Comparison of ENCODE assay signal across 8 cellular contexts in genomic region chr9:111482656-111483418, GRCh38. TPM values are rescaled to one million over a fixed set of nuclear protein-coding genes. Genes with fewer than 3 reads are reported as not detected.
DNase-seq lines count a peak whose midpoint lies in the region; ATAC-seq and TF ChIP-seq lines count a peak whose summit lies in the region.

No MANE protein-coding gene starts in this region.

- H3K9me2 ChIP-seq in PC-9 (ENCODE audit: insufficient read depth), result no peaks in the 10 kb centered on the region

- peaks cover 13% of the 10 kb centered on the region for H3K4me1 ChIP-seq in CD8-positive, alpha-beta memory T cell (ENCODE audit: insufficient read depth, low read length)
- H3K4me1 ChIP-seq in PC-9 (replicated peaks; ENCODE audit: insufficient read depth), result peaks cover 19% of the 10 kb centered on the region

- H3K4me2 ChIP-seq in PC-9, result peak overlapping the region; percentile 85

- no peaks in the 10 kb centered on the region for H3K9me3 Mint-ChIP-seq in CD8-positive, alpha-beta memory T cell
- no peaks in the 10 kb centered on the region for H3K9me3 Mint-ChIP-seq in activated T-helper 17 cell treated with anti-CD3 and anti-CD28 coated beads, Interleukin-2, amount 50 U/mL, for 72 hours
- H3K9me3 Mint-ChIP-seq in naive thymus-derived CD8-positive, alpha-beta T cell, result no peaks in the 10 kb centered on the region
- no peaks in the 10 kb centered on the region for H3K9me3 Mint-ChIP-seq in stimulated activated naive B cell treated with anti-CD40 and anti-IgM and Interleukin-4, amounts not matched to agents 10 μg/mL and 1 μg/mL and 100 μg/mL, for 72 hours

- peak overlapping the region; percentile 83 to 95 (median 88) for H3K4me3 Mint-ChIP-seq in CD8-positive, alpha-beta memory T cell
- peak overlapping the region; percentile 83 for H3K4me3 Mint-ChIP-seq in activated T-helper 17 cell treated with anti-CD3 and anti-CD28 coated beads, Interleukin-2, amount 50 U/mL, for 72 hours
- H3K4me3 Mint-ChIP-seq in naive thymus-derived CD8-positive, alpha-beta T cell, result peak overlapping the region; percentile 77 to 92 (median 86)
- H3K4me3 Mint-ChIP-seq in stimulated activated naive B cell treated with anti-CD40 and anti-IgM and Interleukin-4, amounts not matched to agents 10 μg/mL and 1 μg/mL and 100 μg/mL, for 72 hours, result peak overlapping the region; percentile 85 to 95

- peaks cover 39% of the 10 kb centered on the region for H3F3A ChIP-seq in PC-9 (ENCODE audit: insufficient read depth, low read depth)

- no peaks in the 10 kb centered on the region for H3K36me3 ChIP-seq in CD8-positive, alpha-beta memory T cell (ENCODE audit: insufficient read depth, low read length)
- H3K36me3 ChIP-seq in PC-9 (ENCODE audit: low read depth), result no peaks in the 10 kb centered on the region

- H3K27ac ChIP-seq in CD8-positive, alpha-beta memory T cell (ENCODE audit: low read depth, low read length), result peak overlapping the region; percentile 86
- peak overlapping the region; percentile 94 for H3K27ac ChIP-seq in PC-9

- DNase-seq in CD8-positive, alpha-beta memory T cell, result peak; percentile 44 to 74 (median 52)
- peak; percentile 63 to 84 for DNase-seq in PC-9
- peak; percentile 81 for DNase-seq in fibroblast of gingiva (ENCODE audit: low read depth)
- peak; percentile 21 to 72 (median 48) for DNase-seq in naive thymus-derived CD8-positive, alpha-beta T cell
- DNase-seq in stimulated activated naive B cell treated with anti-CD40 and anti-IgM and Interleukin-4, amounts not matched to agents 10 μg/mL and 1 μg/mL and 100 μg/mL, for 72 hours, result peak; percentile 62

- intact Hi-C loops in PC-9 (cut with micrococcal nuclease; ENCODE audit: unreplicated experiment), result loop anchor here (5.0 kb wide), 1 partner anchor 179 kb away; the partner anchor contains the start of gene GNG10

- H4K20me1 ChIP-seq in PC-9 (ENCODE audit: insufficient read depth), result peaks cover 19% of the 10 kb centered on the region; the same call in 1 of the 2 replicates

- CTCF ChIA-PET in CD8-positive, alpha-beta memory T cell (lab: Charles Lee), result interaction anchor here (1.6 kb wide), 1 partner anchor 42 kb away, joined by 4 read pairs; the partner anchor contains the start of gene ZNF483
- CTCF ChIA-PET in PC-9 (lab: Charles Lee), result interaction anchor here (0.5 kb wide), 1 partner anchor 896 kb away, joined by 4 read pairs; no protein-coding TSS in a partner anchor

- H3K27ac Mint-ChIP-seq in CD8-positive, alpha-beta memory T cell, result peak overlapping the region; percentile 51 to 94 (median 88)
- H3K27ac Mint-ChIP-seq in activated T-helper 17 cell treated with anti-CD3 and anti-CD28 coated beads, Interleukin-2, amount 50 U/mL, for 72 hours, result peak overlapping the region; percentile 76
- peak overlapping the region in 9 of 10 donors; percentile 63 to 92 (median 89) for H3K27ac Mint-ChIP-seq in naive thymus-derived CD8-positive, alpha-beta T cell
- peak overlapping the region; percentile 84 for H3K27ac Mint-ChIP-seq in stimulated activated naive B cell treated with anti-CD40 and anti-IgM and Interleukin-4, amounts not matched to agents 10 μg/mL and 1 μg/mL and 100 μg/mL, for 72 hours

- H3K9me3 ChIP-seq in CD8-positive, alpha-beta memory T cell (ENCODE audit: low read length), result no peaks in the 10 kb centered on the region
- no peaks in the 10 kb centered on the region for H3K9me3 ChIP-seq in PC-9 (ENCODE audit: insufficient read depth, low read depth)

- H3K4me3 ChIP-seq in CD8-positive, alpha-beta memory T cell (ENCODE audit: low read length), result peak overlapping the region; percentile 84
- H3K4me3 ChIP-seq in PC-9, result peak overlapping the region; percentile 85

- H3K27me3 ChIP-seq in CD8-positive, alpha-beta memory T cell (ENCODE audit: insufficient read depth, low read length, poor library complexity, severe bottlenecking), result no peaks in the 10 kb centered on the region
- H3K27me3 ChIP-seq in PC-9 (ENCODE audit: insufficient read depth, low read depth), result no peaks in the 10 kb centered on the region

- ATAC-seq in GM19455 (IDR thresholded peaks at IDR 0.05; ENCODE audit: unreplicated experiment) (peak; percentile 57), HG03571 (IDR thresholded peaks at IDR 0.05; ENCODE audit: unreplicated experiment) (peak; percentile 55)
- peak; percentile 48 for ATAC-seq in activated T-helper 17 cell treated with anti-CD3 and anti-CD28 coated beads, Interleukin-2, amount 50 U/mL, for 72 hours (replicated peaks)
- peak; percentile 43 to 48 for ATAC-seq in naive thymus-derived CD8-positive, alpha-beta T cell
- ATAC-seq in stimulated activated naive B cell treated with anti-CD40 and anti-IgM and Interleukin-4, amounts not matched to agents 10 μg/mL and 1 μg/mL and 100 μg/mL, for 72 hours (replicated peaks), result peak; percentile 63 to 71

- BruUV-seq in PC-9 (replicated peaks; lab: Mats Ljungman, UMichigan), result TSS peak; percentile 46

- peak overlapping the region; percentile 84 for H2AFZ ChIP-seq in PC-9

- H3K4me1 Mint-ChIP-seq in CD8-positive, alpha-beta memory T cell, result peaks cover 31 to 49% (median 42%) of the 10 kb centered on the region in 3 donors
- peaks cover 22% of the 10 kb centered on the region for H3K4me1 Mint-ChIP-seq in activated T-helper 17 cell treated with anti-CD3 and anti-CD28 coated beads, Interleukin-2, amount 50 U/mL, for 72 hours
- peaks cover 21 to 35% (median 29%) of the 10 kb centered on the region in 4 donors for H3K4me1 Mint-ChIP-seq in naive thymus-derived CD8-positive, alpha-beta T cell
- H3K4me1 Mint-ChIP-seq in stimulated activated naive B cell treated with anti-CD40 and anti-IgM and Interleukin-4, amounts not matched to agents 10 μg/mL and 1 μg/mL and 100 μg/mL, for 72 hours, result peaks cover 16 to 37% of the 10 kb centered on the region in 2 donors

- peaks cover 2 to 4% of the 10 kb centered on the region in 2 donors for H3K27me3 Mint-ChIP-seq in CD8-positive, alpha-beta memory T cell
- no peaks in the 10 kb centered on the region for H3K27me3 Mint-ChIP-seq in activated T-helper 17 cell treated with anti-CD3 and anti-CD28 coated beads, Interleukin-2, amount 50 U/mL, for 72 hours
- H3K27me3 Mint-ChIP-seq in naive thymus-derived CD8-positive, alpha-beta T cell, result peaks cover 0 to 3% (median 0%) of the 10 kb centered on the region in 5 donors
- peaks cover 3 to 7% of the 10 kb centered on the region in 2 donors for H3K27me3 Mint-ChIP-seq in stimulated activated naive B cell treated with anti-CD40 and anti-IgM and Interleukin-4, amounts not matched to agents 10 μg/mL and 1 μg/mL and 100 μg/mL, for 72 hours

- POLR2A ChIA-PET in CD8-positive, alpha-beta memory T cell (lab: Charles Lee), result interaction anchor here (1.0 to 2.4 kb wide), 5 partner anchors 42 to 850 kb away, joined by 3 to 18 read pairs (median 4); partner anchors contain the start of genes DNAJC25 and ZNF483
- POLR2A ChIA-PET in PC-9 (lab: Charles Lee; ENCODE audit: unreplicated experiment), result no interaction called here
- POLR2A ChIA-PET in naive thymus-derived CD8-positive, alpha-beta T cell (lab: Charles Lee), result interaction anchor here (0.8 to 1.8 kb wide), 4 partner anchors 16 to 850 kb away, joined by 3 to 6 read pairs (median 4); partner anchors contain the start of genes DNAJC25 and PTBP3

- H3K36me3 Mint-ChIP-seq in CD8-positive, alpha-beta memory T cell, result peaks cover 0 to 11% (median 0%) of the 10 kb centered on the region in 3 donors
- H3K36me3 Mint-ChIP-seq in activated T-helper 17 cell treated with anti-CD3 and anti-CD28 coated beads, Interleukin-2, amount 50 U/mL, for 72 hours (ENCODE audit: low read depth), result peaks cover 10% of the 10 kb centered on the region
- H3K36me3 Mint-ChIP-seq in naive thymus-derived CD8-positive, alpha-beta T cell, result no peaks in the 10 kb centered on the region
- peaks cover 5 to 11% of the 10 kb centered on the region in 2 donors for H3K36me3 Mint-ChIP-seq in stimulated activated naive B cell treated with anti-CD40 and anti-IgM and Interleukin-4, amounts not matched to agents 10 μg/mL and 1 μg/mL and 100 μg/mL, for 72 hours

- no peak for TF ChIP-seq CTCF in PC-9 (conservative IDR thresholded peaks at IDR 0.05)

- peaks cover 66% of the 10 kb centered on the region for H3K79me2 ChIP-seq in PC-9 (ENCODE audit: low read depth)

RNA-seq across cellular contexts. Expression of gene ECPAS, which starts 1.3 kb away (rescaled TPM):
- 10 to 100 TPM; 86.4 to 92.8 TPM for total RNA-seq in CD8-positive, alpha-beta memory T cell
- 16.5 TPM for polyA plus RNA-seq in CD8-positive, alpha-beta memory T cell
- 79.3 and 123 TPM in 2 replicates for total RNA-seq in PC-9 (2021)
- total RNA-seq in activated T-helper 17 cell treated with anti-CD3 and anti-CD28 coated beads, Interleukin-2, amount 50 U/mL, for 72 hours, result 100 to 1,000 TPM in 1 of 2 donors, 10 to 100 TPM in 1; 77.4 to 103 TPM
- 10 to 100 TPM; 72.2 to 72.5 TPM for total RNA-seq in naive thymus-derived CD8-positive, alpha-beta T cell
- 10 to 100 TPM in 2 of 3 donors, 1 to 10 TPM in 1; 9.7 to 12.9 (median 10.7) TPM for polyA plus RNA-seq in naive thymus-derived CD8-positive, alpha-beta T cell

RNA-seq across cellular contexts. Expression of gene ZNF483, which starts 42.1 kb away (rescaled TPM):
- 1 to 10 TPM; 2.7 to 2.8 TPM for total RNA-seq in CD8-positive, alpha-beta memory T cell
- 5.4 TPM for polyA plus RNA-seq in CD8-positive, alpha-beta memory T cell
- total RNA-seq in PC-9 (2021), result 7.0 and 7.3 TPM in 2 replicates
- 1 to 10 TPM; 7.0 to 7.3 TPM for total RNA-seq in activated T-helper 17 cell treated with anti-CD3 and anti-CD28 coated beads, Interleukin-2, amount 50 U/mL, for 72 hours
- 10 to 100 TPM; 18.5 to 19.4 TPM for total RNA-seq in naive thymus-derived CD8-positive, alpha-beta T cell
- polyA plus RNA-seq in naive thymus-derived CD8-positive, alpha-beta T cell, result 1 to 10 TPM; 2.0 to 8.5 (median 7.9) TPM

Comparison
In these comparisons a context has a peak if more than half of its experiments do, and no peak if none do; other contexts are left out.
1. Peak in every context shown above with its lines: DNase-seq, ATAC-seq, H3K4me3 ChIP-seq and H3K27ac ChIP-seq.